In genomic region chr2:207930747-207931146, GRCh38 we compare ENCODE assay signal across 10 cellular contexts.
DNase-seq lines count a peak whose midpoint lies in the region; ATAC-seq and TF ChIP-seq lines count a peak whose summit lies in the region.
"Had no signal": no experiment of that assay in that cellular context is flagged by ENCODE, and none has a peak within 500 bp of the region (broad histone marks: within the 10 kb centered on the region; RNA-seq: fewer than 3 reads in every experiment).

No MANE protein-coding gene starts in this region.

- POLR2A ChIA-PET in Panc1 (lab: Charles Lee): interaction anchor here (0.6 kb wide), 1 partner anchor 112 kb away, joined by 8 read pairs; no protein-coding TSS in a partner anchor

- in situ Hi-C loops in Panc1 (cut with HindIII; ENCODE audit: low pct_unique_long_range_greater_than_20kb, low sequenced_read_pairs): no loop called here

- no peak for TF ChIP-seq POLR2A in uterus (IDR thresholded peaks at IDR 0.05)

- H3K4me3 ChIP-seq in Panc1 (ENCODE audit: low read depth in 2 of 2, low read length in 2 of 2) (peak overlapping the region; percentile 24 to 47), left lung (no peak overlapping the region), uterus (peak overlapping the region in 1 of 2 donors; percentile 14)
- H3K4me3 ChIP-seq: HAP-1 had no signal

- CTCF ChIA-PET in Panc1 (lab: Charles Lee): no interaction called here

- no peaks in the 10 kb centered on the region; the same call in 1 of the 2 replicates for H3K4me1 ChIP-seq in Panc1 (ENCODE audit: control insufficient read depth, insufficient read depth, low read length)
- H3K4me1 ChIP-seq in left lung: peaks cover 0 to 3% of the 10 kb centered on the region in 2 donors
- no peaks in the 10 kb centered on the region for H3K4me1 ChIP-seq in uterus
- H3K4me1 ChIP-seq: HAP-1 had no signal

- DNase-seq in NCI-H1417 treated with DMSO at 0.1 percent for 48 hours (lab: John Stamatoyannopoulos, UW) (peak; percentile 82), Panc1 (ENCODE audit: low read depth, low spot score) (no peak), left lung (peak; percentile 41 to 72), uterus (no peak), anterior cingulate cortex (lab: John Stamatoyannopoulos, UW) (no peak), GF-D8 (lab: John Stamatoyannopoulos, UW) (no peak), NCI-H82 (lab: John Stamatoyannopoulos, UW) (no peak)
- DNase-seq: activated CD8-positive, alpha-beta T cell treated with anti-CD3 and anti-CD28 coated beads, Interleukin-2, amount 10 ng/mL, durations not matched to agents 7 days and 5 days; EL had no signal

- ATAC-seq in Panc1 (peak; percentile 93), left lung (peak; percentile 70)
- ATAC-seq: activated CD8-positive, alpha-beta T cell treated with anti-CD3 and anti-CD28 coated beads, Interleukin-2, amount 10 ng/mL, durations not matched to agents 7 days and 5 days had no signal

- H3K27ac ChIP-seq in Panc1 (ENCODE audit: low read length) (no peak overlapping the region), left lung (no peak overlapping the region), uterus (peak overlapping the region; percentile 57 to 64)

- H3K9me3 ChIP-seq in Panc1 (ENCODE audit: control insufficient read depth, insufficient read depth, low read depth, low read length) (no peaks in the 10 kb centered on the region), left lung (no peaks in the 10 kb centered on the region), uterus (no peaks in the 10 kb centered on the region)
- H3K9me3 ChIP-seq: HAP-1 had no signal

- H3K36me3 ChIP-seq in Panc1 (ENCODE audit: control insufficient read depth, insufficient read depth, low read length): no peaks in the 10 kb centered on the region
- H3K36me3 ChIP-seq in left lung: peaks cover 0 to 14% of the 10 kb centered on the region in 2 donors
- no peaks in the 10 kb centered on the region for H3K36me3 ChIP-seq in uterus

- TF ChIP-seq CTCF in Panc1 (IDR thresholded peaks at IDR 0.05) (no peak), left lung (IDR thresholded peaks at IDR 0.05) (no peak), uterus (IDR thresholded peaks at IDR 0.05) (no peak)

- intact Hi-C loops in Panc1 (cut with micrococcal nuclease; ENCODE audit: unreplicated experiment) (no loop called here), left lung (cut with DNase I) (no loop called here), uterus (cut with DNase I; ENCODE audit: low total_unique reads) (no loop called here)

- H3K27me3 ChIP-seq in Panc1 (ENCODE audit: control insufficient read depth, insufficient read depth, low read length): no peaks in the 10 kb centered on the region
- no peaks in the 10 kb centered on the region for H3K27me3 ChIP-seq in left lung
- no peaks in the 10 kb centered on the region for H3K27me3 ChIP-seq in uterus

- no TSS peak for BruUV-seq in Panc1 (replicated peaks; lab: Mats Ljungman, UMichigan)

Comparison
In these comparisons a context has a peak if more than half of its experiments do, and no peak if none do; other contexts are left out.
1. DNase-seq: peak in NCI-H1417 treated with DMSO at 0.1 percent for 48 hours (single experiment) and left lung (2 of 2); none in Panc1 (single experiment), uterus (0 of 2), anterior cingulate cortex (0 of 58), GF-D8 (single experiment) and NCI-H82 (single experiment).
2. H3K27ac ChIP-seq: peak in uterus (2 of 2); none in Panc1 (single experiment) and left lung (0 of 2).
3. H3K4me3 ChIP-seq: peak in Panc1 (2 of 2); none in left lung (0 of 2).